In genomic region chr9:128080218-128080617, GRCh38 we compare ENCODE assay signal across 22 cellular contexts. TPM values are rescaled to one million over a fixed set of nuclear protein-coding genes. Genes with fewer than 3 reads are reported as not detected.
DNase-seq lines count a peak whose midpoint lies in the region; ATAC-seq, FAIRE-seq and TF ChIP-seq lines count a peak whose summit lies in the region.
"Had no signal": no experiment of that assay in that cellular context is flagged by ENCODE, and none has a peak within 500 bp of the region (broad histone marks: within the 10 kb centered on the region; RNA-seq: fewer than 3 reads in every experiment).

No MANE protein-coding gene starts in this region.

- peaks cover 23 to 75% (median 58%) of the 10 kb centered on the region in 10 experiments for H3K4me1 ChIP-seq in BLaER1 treated with 17β-estradiol and CSF1 and Interleukin-3, amounts not matched to agents 10 nM and 100 nM
- peaks cover 58 to 62% of the 10 kb centered on the region in 2 experiments for H3K4me1 ChIP-seq in K562 (replicated peaks in 1 of 2; ENCODE audit: control insufficient read depth in 2 of 2, insufficient read depth in 2 of 2, low read length in 2 of 2)
- peaks cover 18% of the 10 kb centered on the region for H3K4me1 ChIP-seq in mesenchymal stem cell (ENCODE audit: control insufficient read depth, insufficient read depth, low read depth, low read length)
- peaks cover 25% of the 10 kb centered on the region for H3K4me1 ChIP-seq in smooth muscle cell (ENCODE audit: low read depth)
- H3K4me1 ChIP-seq in pancreas, result peaks cover 18 to 39% (median 33%) of the 10 kb centered on the region in 3 donors

- H3K79me1 ChIP-seq in mesenchymal stem cell (replicated peaks; ENCODE audit: low read length, poor library complexity, severe bottlenecking), result peaks cover 13% of the 10 kb centered on the region

- no peak overlapping the region for H3K27ac Mint-ChIP-seq in activated naive CD8-positive, alpha-beta T cell treated with anti-CD3 and anti-CD28 coated beads for 36 hours

- H3K4me1 Mint-ChIP-seq in activated naive CD8-positive, alpha-beta T cell treated with anti-CD3 and anti-CD28 coated beads for 36 hours, result peaks cover 54% of the 10 kb centered on the region

- H4K91ac ChIP-seq in mesenchymal stem cell (ENCODE audit: low read length), result no peak overlapping the region

- intact Hi-C loops in K562 (cut with micrococcal nuclease), result loop anchor here (5.0 kb wide), 1 partner anchor 37 kb away; no protein-coding TSS in a partner anchor
- intact Hi-C loops in pancreas (cut with DNase I), result no loop called here

- FAIRE-seq in K562 (lab: Jason Lieb, UNC), result no peak
- FAIRE-seq in pancreas (lab: Jason Lieb, UNC), result no peak
- FAIRE-seq: H1 had no signal

- H3K79me2 ChIP-seq in K562 (ENCODE audit: control insufficient read depth, insufficient read depth, low read length) (peaks cover 91% of the 10 kb centered on the region), smooth muscle cell (ENCODE audit: low read depth) (peaks cover 29% of the 10 kb centered on the region)

- peaks cover 25% of the 10 kb centered on the region for H3K36me3 Mint-ChIP-seq in activated naive CD8-positive, alpha-beta T cell treated with anti-CD3 and anti-CD28 coated beads for 36 hours
- H3K36me3 Mint-ChIP-seq: natural killer cell treated with Interleukin-12 subunit alpha and Interleukin-12 subunit beta and Interleukin-15 and Interleukin-18, amount 100 ng/mL, for 72 hours had no signal

- DNase-seq in K562 (ENCODE audit: extremely low read depth in 1 of 4, low spot score in 3 of 4), result peak in 1 of 4 experiments; percentile 38
- DNase-seq in mesenchymal stem cell, result no peak
- DNase-seq in smooth muscle cell (lab: John Stamatoyannopoulos, UW; ENCODE audit: unreplicated experiment), result no peak
- DNase-seq in pancreas, result no peak
- DNase-seq in activated naive CD8-positive, alpha-beta T cell treated with anti-CD3 and anti-CD28 coated beads for 36 hours, result no peak
- no peak for DNase-seq in GM13977 (ENCODE audit: low spot score)
- no peak for DNase-seq in RKO (ENCODE audit: low spot score)
- DNase-seq: activated CD4-positive, alpha-beta T cell treated with anti-CD3 and anti-CD28 coated beads, Interleukin-2, amount 50 U/mL, for 1 hour; activated CD8-positive, alpha-beta memory T cell treated with anti-CD3 and anti-CD28 coated beads, Interleukin-2, amount 50 U/mL, for 48 hours; activated effector memory CD4-positive, alpha-beta T cell treated with anti-CD3 and anti-CD28 coated beads, Interleukin-2, amount 50 U/mL, for 16 hours; CD8-positive, alpha-beta T cell; DMS53; GF-D8; kidney glomerular epithelial cell; NCI-H1694; NCI-H748 treated with DMSO at 0.1 percent for 48 hours; PC-3; SJCRH30; T-helper 1 cell had no signal

- H3K9me3 ChIP-seq in BLaER1 treated with 17β-estradiol and CSF1 and Interleukin-3, amounts not matched to agents 10 nM and 100 nM (replicated peaks in 1 of 11), result no peaks in the 10 kb centered on the region
- H3K9me3 ChIP-seq in K562 (replicated peaks; ENCODE audit: control insufficient read depth, insufficient read depth, low read depth, low read length) (no peaks in the 10 kb centered on the region), mesenchymal stem cell (ENCODE audit: control insufficient read depth, low read length) (no peaks in the 10 kb centered on the region), smooth muscle cell (replicated peaks; ENCODE audit: low read depth) (no peaks in the 10 kb centered on the region), pancreas (no peaks in the 10 kb centered on the region)
- H3K9me3 ChIP-seq: SJCRH30 had no signal

- no peak for TF ChIP-seq EP300 in K562 (IDR thresholded peaks at IDR 0.05; ENCODE audit: low read length)

- no peak overlapping the region for H2BK12ac ChIP-seq in mesenchymal stem cell (ENCODE audit: low read length in 2 of 2)

- TF ChIP-seq POLR2A in K562 (conservative IDR thresholded peaks at IDR 0.05), result no peak

- H3K4me3 ChIP-seq in BLaER1 treated with 17β-estradiol and CSF1 and Interleukin-3, amounts not matched to agents 10 nM and 100 nM, result no peak overlapping the region
- H3K4me3 ChIP-seq in K562, result no peak overlapping the region
- no peak overlapping the region for H3K4me3 ChIP-seq in mesenchymal stem cell (ENCODE audit: insufficient read depth in 1 of 2, low read depth in 1 of 2, low read length in 2 of 2)
- H3K4me3 ChIP-seq in smooth muscle cell, result no peak overlapping the region
- no peak overlapping the region for H3K4me3 ChIP-seq in pancreas
- H3K4me3 ChIP-seq: SJCRH30 had no signal

- H3K27me3 ChIP-seq in BLaER1 treated with 17β-estradiol and CSF1 and Interleukin-3, amounts not matched to agents 10 nM and 100 nM, result no peaks in the 10 kb centered on the region
- H3K27me3 ChIP-seq in K562 (ENCODE audit: control insufficient read depth in 2 of 2, insufficient read depth in 2 of 2, low read length in 2 of 2) (no peaks in the 10 kb centered on the region), mesenchymal stem cell (ENCODE audit: control insufficient read depth in 1 of 2, insufficient read depth in 1 of 2, low read length in 2 of 2) (no peaks in the 10 kb centered on the region), smooth muscle cell (ENCODE audit: low read depth) (no peaks in the 10 kb centered on the region), pancreas (no peaks in the 10 kb centered on the region)
- H3K27me3 ChIP-seq: SJCRH30 had no signal

- in situ Hi-C loops in K562 (cut with MboI), result no loop called here
- in situ Hi-C loops in GM13977 (cut with MboI; ENCODE audit: low pct_unique_long_range_greater_than_20kb, low sequenced_read_pairs, unreplicated experiment), result no loop called here

- POLR2A ChIA-PET in K562 (lab: Yijun Ruan, JAX), result interaction anchor here (0.6 to 7.0 kb wide), 5 partner anchors 9 to 274 kb away, joined by 3 to 82 read pairs (median 3); partner anchors contain the start of genes NAIF1 and SLC25A25

- no peak overlapping the region for H2BK5ac ChIP-seq in mesenchymal stem cell (ENCODE audit: low read depth, low read length, poor library complexity, severe bottlenecking)

- no peak overlapping the region for H2BK15ac ChIP-seq in mesenchymal stem cell (ENCODE audit: low read depth, poor library complexity, severe bottlenecking)

- H3K23ac ChIP-seq in mesenchymal stem cell (ENCODE audit: low read length in 2 of 2), result no peak overlapping the region

- no peak overlapping the region for H3K9ac ChIP-seq in BLaER1 treated with 17β-estradiol and CSF1 and Interleukin-3, amounts not matched to agents 10 nM and 100 nM
- H3K9ac ChIP-seq in K562 (ENCODE audit: insufficient read depth in 1 of 2, low read depth in 2 of 2, low read length in 2 of 2) (peak overlapping the region; percentile 60 to 79; a peak in 2 of 4 replicates), mesenchymal stem cell (ENCODE audit: low read length) (peak overlapping the region; percentile 86), smooth muscle cell (ENCODE audit: low read depth) (no peak overlapping the region)

- no peak for TF ChIP-seq RAD21 in K562 (CRISPR knock-in tag; conservative IDR thresholded peaks at IDR 0.05 in 1 of 2, IDR thresholded peaks at IDR 0.05 in 1 of 2)

- no TSS peak for BruUV-seq in K562 (replicated peaks; lab: Mats Ljungman, UMichigan)

- no peak for ATAC-seq in K562
- ATAC-seq in pancreas, result no peak
- ATAC-seq: CD8-positive, alpha-beta T cell; natural killer cell treated with Interleukin-12 subunit alpha and Interleukin-12 subunit beta and Interleukin-15 and Interleukin-18, amount 100 ng/mL, for 72 hours; PC-3 had no signal

- no peak overlapping the region for H4K8ac ChIP-seq in mesenchymal stem cell (ENCODE audit: low read length)

- H3K9me3 Mint-ChIP-seq in activated naive CD8-positive, alpha-beta T cell treated with anti-CD3 and anti-CD28 coated beads for 36 hours, result no peaks in the 10 kb centered on the region
- H3K9me3 Mint-ChIP-seq: CD8-positive, alpha-beta T cell; natural killer cell treated with Interleukin-12 subunit alpha and Interleukin-12 subunit beta and Interleukin-15 and Interleukin-18, amount 100 ng/mL, for 72 hours had no signal

- no peak overlapping the region for H3K18ac ChIP-seq in mesenchymal stem cell (ENCODE audit: low read depth in 1 of 2, low read length in 2 of 2)

- H3K27me3 Mint-ChIP-seq in activated naive CD8-positive, alpha-beta T cell treated with anti-CD3 and anti-CD28 coated beads for 36 hours, result no peaks in the 10 kb centered on the region
- H3K27me3 Mint-ChIP-seq: natural killer cell treated with Interleukin-12 subunit alpha and Interleukin-12 subunit beta and Interleukin-15 and Interleukin-18, amount 100 ng/mL, for 72 hours had no signal

- TF ChIP-seq CTCF in K562 (IDR thresholded peaks at IDR 0.05 in 2 of 3, conservative IDR thresholded peaks at IDR 0.05 in 1 of 3; ENCODE audit: insufficient read depth in 2 of 3, low read depth in 1 of 3, low read length in 3 of 3) (no peak), smooth muscle cell (IDR thresholded peaks at IDR 0.05; ENCODE audit: borderline replicate concordance, insufficient read depth, poor library complexity, severe bottlenecking) (no peak), pancreas (IDR thresholded peaks at IDR 0.05) (no peak), GM13977 (IDR thresholded peaks at IDR 0.05; ENCODE audit: extremely low read depth, insufficient read depth, missing control alignments) (no peak)

- no peaks in the 10 kb centered on the region for H3K9me1 ChIP-seq in K562 (ENCODE audit: control insufficient read depth, insufficient read depth, low read length)

- WGBS in K562 (ENCODE audit: insufficient coverage, low coverage, missing lambda C conversion rate), result 23% methylated on average over 5 of the region's 5 CpGs
- WGBS in mesenchymal stem cell, result no CpG with 5 or more reads among the region's 5 CpGs
- 92% methylated on average over 5 of the region's 5 CpGs for WGBS in smooth muscle cell (ENCODE audit: low lambda C conversion rate)
- WGBS in pancreas, 2 donors, result 96 to 98% methylated on average over 5 of the region's 5 CpGs

- CTCF ChIA-PET in K562 (lab: Yijun Ruan, JAX; ENCODE audit: low intra/inter-chr PET ratio), result interaction anchor here (1.1 to 1.3 kb wide), 2 partner anchors 16 to 37 kb away, joined by 3 to 4 read pairs; no protein-coding TSS in a partner anchor

- peak overlapping the region; percentile 49 for H2BK120ac ChIP-seq in mesenchymal stem cell (ENCODE audit: low read depth, low read length)

- H2AFZ ChIP-seq in K562 (ENCODE audit: low read depth, low read length), result no peak overlapping the region
- H2AFZ ChIP-seq in mesenchymal stem cell (ENCODE audit: low read depth, low read length), result no peak overlapping the region
- no peak overlapping the region for H2AFZ ChIP-seq in smooth muscle cell (ENCODE audit: low read depth)

- H2AK5ac ChIP-seq in mesenchymal stem cell (ENCODE audit: low read length, severe bottlenecking), result no peak overlapping the region

- peak overlapping the region in 1 of 2 experiments; percentile 8 for H3K4ac ChIP-seq in mesenchymal stem cell (ENCODE audit: low read depth in 1 of 2, low read length in 2 of 2)

- H4K20me1 ChIP-seq in BLaER1 treated with 17β-estradiol and CSF1 and Interleukin-3, amounts not matched to agents 10 nM and 100 nM, result peaks cover 38 to 100% (median 93%) of the 10 kb centered on the region in 11 experiments; a peak in 21 of 22 replicates
- no peaks in the 10 kb centered on the region for H4K20me1 ChIP-seq in K562 (replicated peaks; ENCODE audit: control insufficient read depth, insufficient read depth, low read length)
- peaks cover 64% of the 10 kb centered on the region for H4K20me1 ChIP-seq in smooth muscle cell (ENCODE audit: low read depth)

- H3F3A ChIP-seq in smooth muscle cell (ENCODE audit: low read depth), result peaks cover 35% of the 10 kb centered on the region

- no peak overlapping the region for H3K14ac ChIP-seq in mesenchymal stem cell (ENCODE audit: low read length in 2 of 2)

- peaks cover 0 to 80% (median 55%) of the 10 kb centered on the region in 11 experiments; a peak in 21 of 22 replicates for H3K36me3 ChIP-seq in BLaER1 treated with 17β-estradiol and CSF1 and Interleukin-3, amounts not matched to agents 10 nM and 100 nM
- H3K36me3 ChIP-seq in K562 (ENCODE audit: control insufficient read depth, insufficient read depth, low read length) (peaks cover 37% of the 10 kb centered on the region; the same call in 2 of the 3 replicates), mesenchymal stem cell (ENCODE audit: control insufficient read depth in 1 of 2, insufficient read depth in 2 of 2, low read depth in 1 of 2, low read length in 2 of 2) (no peaks in the 10 kb centered on the region), smooth muscle cell (ENCODE audit: low read depth) (no peaks in the 10 kb centered on the region), pancreas (no peaks in the 10 kb centered on the region)

- H3K27ac ChIP-seq in BLaER1 treated with 17β-estradiol and CSF1 and Interleukin-3, amounts not matched to agents 10 nM and 100 nM, result peak overlapping the region in 2 of 11 experiments; percentile 46 to 60; a peak in 1 of 22 replicates
- H3K27ac ChIP-seq in K562 (ENCODE audit: extremely low read depth, low read depth, low read length) (peak overlapping the region; percentile 99), mesenchymal stem cell (ENCODE audit: low read length, poor library complexity, severe bottlenecking) (peak overlapping the region; percentile 97), smooth muscle cell (ENCODE audit: low read depth) (peak overlapping the region; percentile 62), pancreas (peak overlapping the region in 1 of 4 donors; percentile 68)

- H3K4me3 Mint-ChIP-seq in activated naive CD8-positive, alpha-beta T cell treated with anti-CD3 and anti-CD28 coated beads for 36 hours, result no peak overlapping the region
- H3K4me3 Mint-ChIP-seq: CD8-positive, alpha-beta T cell; natural killer cell treated with Interleukin-12 subunit alpha and Interleukin-12 subunit beta and Interleukin-15 and Interleukin-18, amount 100 ng/mL, for 72 hours had no signal

- H3K4me2 ChIP-seq in BLaER1 treated with 17β-estradiol and CSF1 and Interleukin-3, amounts not matched to agents 10 nM and 100 nM, result peak overlapping the region; percentile 33 to 78 (median 64)
- H3K4me2 ChIP-seq in K562 (ENCODE audit: insufficient read depth, low read length) (peak overlapping the region; percentile 32), mesenchymal stem cell (ENCODE audit: low read length, poor library complexity, severe bottlenecking) (no peak overlapping the region), smooth muscle cell (no peak overlapping the region)

RNA-seq across cellular contexts. Expression of gene SLC25A25, which starts 12.2 kb away (rescaled TPM):
- 56.5 and 74.4 TPM in 2 replicates for total RNA-seq in K562 (2011; cell fraction: chromatin; rRNA removed; ENCODE audit: low replicate concordance)
- total RNA-seq in K562 (2011; cell fraction: nucleolus; rRNA removed), result 41.5 and 42.5 TPM in 2 replicates
- total RNA-seq in K562 (2011; cell fraction: nucleoplasm; rRNA removed), result 26.8 and 33.4 TPM in 2 replicates
- total RNA-seq in K562 (2014; rRNA removed) (35.9 and 39.5 TPM in 2 replicates), K562 (2014; rRNA removed; fragmentation: Illumina TruSeq; extraction: Trizol) (19.0 and 19.3 TPM in 2 replicates), K562 (2015; rRNA removed; fragmentation: Illumina TruSeq; extraction: Trizol) (23.2 and 25.1 TPM in 2 replicates), K562 (2021) (30.1 and 30.7 TPM in 2 replicates), smooth muscle cell (15.7 and 20.6 TPM in 2 replicates), pancreas (100 to 1,000 TPM in 1 of 6 donors, 10 to 100 TPM in 3, 1 to 10 TPM in 2; 6.8 to 134 (median 12.6) TPM)
- polyA plus RNA-seq in K562 (2011; rRNA removed) (21.7 and 26.7 TPM in 2 replicates), K562 (2014; fragmentation: Illumina TruSeq; extraction: Trizol) (18.7 and 25.2 TPM in 2 replicates), K562 (2014; fragmentation: Nextera tagmentation; extraction: Ambion mirVana) (under 1 TPM; 0.07 to 0.10 TPM), K562 (2014; rRNA removed) (27.2 and 31.0 TPM in 2 replicates), smooth muscle cell (19.9 and 20.5 TPM in 2 replicates), pancreas (10 to 100 TPM; 73.6 to 82.8 TPM)
- polyA plus RNA-seq in K562 (2011; cell fraction: cytosol; rRNA removed), result 20.4 and 25.8 TPM in 2 replicates
- polyA plus RNA-seq in K562 (2011; cell fraction: nucleus; rRNA removed), result 29.9 and 44.4 TPM in 2 replicates
- 20.5 and 23.5 TPM in 2 replicates for polyA plus RNA-seq in K562 (2012)
- polyA minus RNA-seq in K562 (2011; rRNA and poly(A)+ RNA removed), result 21.0 and 28.2 TPM in 2 replicates
- 14.7 and 16.8 TPM in 2 replicates for polyA minus RNA-seq in K562 (2011; cell fraction: cytosol; rRNA and poly(A)+ RNA removed)
- polyA minus RNA-seq in K562 (2011; cell fraction: nucleus; rRNA and poly(A)+ RNA removed), result 14.8 and 20.9 TPM in 2 replicates
- polyA plus RNA-seq in mesenchymal stem cell (2013, experiment 1 of 2), result 6.8 TPM
- polyA plus RNA-seq in mesenchymal stem cell (2013, experiment 2 of 2), result 6.4 TPM
- 10 to 100 TPM; 13.0 to 14.5 TPM for total RNA-seq in activated naive CD8-positive, alpha-beta T cell treated with anti-CD3 and anti-CD28 coated beads for 36 hours

RNA-seq across cellular contexts. Expression of gene NAIF1, which starts 13.1 kb away (rescaled TPM):
- 14.2 and 31.0 TPM in 2 replicates for total RNA-seq in K562 (2011; cell fraction: chromatin; rRNA removed; ENCODE audit: low replicate concordance)
- 27.1 and 29.7 TPM in 2 replicates for total RNA-seq in K562 (2011; cell fraction: nucleolus; rRNA removed)
- 19.1 and 19.8 TPM in 2 replicates for total RNA-seq in K562 (2011; cell fraction: nucleoplasm; rRNA removed)
- total RNA-seq in K562 (2014; rRNA removed) (21.3 and 27.6 TPM in 2 replicates), K562 (2014; rRNA removed; fragmentation: Illumina TruSeq; extraction: Trizol) (15.8 and 16.2 TPM in 2 replicates), K562 (2015; rRNA removed; fragmentation: Illumina TruSeq; extraction: Trizol) (15.9 and 17.4 TPM in 2 replicates), K562 (2021) (23.1 and 26.6 TPM in 2 replicates), smooth muscle cell (3.8 and 5.2 TPM in 2 replicates), pancreas (1 to 10 TPM; 3.0 to 6.2 (median 3.8) TPM)
- polyA plus RNA-seq in K562 (2011; rRNA removed) (17.2 and 21.5 TPM in 2 replicates), K562 (2014; fragmentation: Illumina TruSeq; extraction: Trizol) (16.3 and 16.9 TPM in 2 replicates), K562 (2014; fragmentation: Nextera tagmentation; extraction: Ambion mirVana) (1 to 10 TPM; 4.8 to 5.3 TPM), K562 (2014; rRNA removed) (17.7 and 17.8 TPM in 2 replicates), smooth muscle cell (6.7 and 8.9 TPM in 2 replicates), pancreas (1 to 10 TPM; 6.4 to 6.8 TPM)
- 24.4 and 26.5 TPM in 2 replicates for polyA plus RNA-seq in K562 (2011; cell fraction: cytosol; rRNA removed)
- polyA plus RNA-seq in K562 (2011; cell fraction: nucleus; rRNA removed), result 17.1 and 20.0 TPM in 2 replicates
- 16.5 and 19.9 TPM in 2 replicates for polyA plus RNA-seq in K562 (2012)
- polyA minus RNA-seq in K562 (2011; rRNA and poly(A)+ RNA removed), result 14.9 and 19.6 TPM in 2 replicates
- polyA minus RNA-seq in K562 (2011; cell fraction: cytosol; rRNA and poly(A)+ RNA removed), result 14.2 and 26.5 TPM in 2 replicates
- polyA minus RNA-seq in K562 (2011; cell fraction: nucleus; rRNA and poly(A)+ RNA removed), result 6.3 and 7.7 TPM in 2 replicates
- polyA plus RNA-seq in mesenchymal stem cell (2013, experiment 1 of 2), result 6.5 TPM
- polyA plus RNA-seq in mesenchymal stem cell (2013, experiment 2 of 2), result 6.1 TPM
- total RNA-seq in activated naive CD8-positive, alpha-beta T cell treated with anti-CD3 and anti-CD28 coated beads for 36 hours, result 10 to 100 TPM; 11.2 to 12.0 TPM

RNA-seq across cellular contexts. Expression of gene PTGES2, which starts 47.3 kb away (rescaled TPM):
- total RNA-seq in K562 (2011; cell fraction: chromatin; rRNA removed; ENCODE audit: low replicate concordance), result 91.2 and 285 TPM in 2 replicates
- 223 and 287 TPM in 2 replicates for total RNA-seq in K562 (2011; cell fraction: nucleolus; rRNA removed)
- 132 and 134 TPM in 2 replicates for total RNA-seq in K562 (2011; cell fraction: nucleoplasm; rRNA removed)
- total RNA-seq in K562 (2014; rRNA removed) (196 and 257 TPM in 2 replicates), K562 (2014; rRNA removed; fragmentation: Illumina TruSeq; extraction: Trizol) (34.3 and 50.3 TPM in 2 replicates), K562 (2015; rRNA removed; fragmentation: Illumina TruSeq; extraction: Trizol) (98.9 and 102 TPM in 2 replicates), K562 (2021) (135 and 137 TPM in 2 replicates), smooth muscle cell (20.7 and 31.5 TPM in 2 replicates), pancreas (10 to 100 TPM; 25.4 to 43.1 (median 34.2) TPM)
- polyA plus RNA-seq in K562 (2011; rRNA removed) (90.1 and 106 TPM in 2 replicates), K562 (2014; fragmentation: Illumina TruSeq; extraction: Trizol) (89.2 and 128 TPM in 2 replicates), K562 (2014; fragmentation: Nextera tagmentation; extraction: Ambion mirVana) (1 to 10 TPM; 2.4 to 6.2 TPM), K562 (2014; rRNA removed) (128 and 149 TPM in 2 replicates), smooth muscle cell (78.6 and 102 TPM in 2 replicates), pancreas (10 to 100 TPM; 66.0 to 78.5 TPM)
- polyA plus RNA-seq in K562 (2011; cell fraction: cytosol; rRNA removed), result 92.2 and 177 TPM in 2 replicates
- polyA plus RNA-seq in K562 (2011; cell fraction: nucleus; rRNA removed), result 244 and 370 TPM in 2 replicates
- polyA plus RNA-seq in K562 (2012), result 94.0 and 96.2 TPM in 2 replicates
- 49.5 and 74.8 TPM in 2 replicates for polyA minus RNA-seq in K562 (2011; rRNA and poly(A)+ RNA removed)
- polyA minus RNA-seq in K562 (2011; cell fraction: cytosol; rRNA and poly(A)+ RNA removed), result 57.2 and 75.5 TPM in 2 replicates
- polyA minus RNA-seq in K562 (2011; cell fraction: nucleus; rRNA and poly(A)+ RNA removed), result 73.1 and 77.3 TPM in 2 replicates
- 31.2 TPM for polyA plus RNA-seq in mesenchymal stem cell (2013, experiment 1 of 2)
- 28.6 TPM for polyA plus RNA-seq in mesenchymal stem cell (2013, experiment 2 of 2)
- total RNA-seq in activated naive CD8-positive, alpha-beta T cell treated with anti-CD3 and anti-CD28 coated beads for 36 hours, result 10 to 100 TPM; 63.3 to 66.1 TPM

Comparison
In these comparisons a context has a peak if more than half of its experiments do, and no peak if none do; other contexts are left out.
1. H3K4me2 ChIP-seq: peak in BLaER1 treated with 17β-estradiol and CSF1 and Interleukin-3, amounts not matched to agents 10 nM and 100 nM (11 of 11) and K562 (single experiment); none in mesenchymal stem cell (single experiment) and smooth muscle cell (single experiment).
2. H3K9ac ChIP-seq: peak in K562 (2 of 2) and mesenchymal stem cell (single experiment); none in BLaER1 treated with 17β-estradiol and CSF1 and Interleukin-3, amounts not matched to agents 10 nM and 100 nM (0 of 11) and smooth muscle cell (single experiment).